ENCODE assay signal across 8 cellular contexts in the genomic region with DNA sequence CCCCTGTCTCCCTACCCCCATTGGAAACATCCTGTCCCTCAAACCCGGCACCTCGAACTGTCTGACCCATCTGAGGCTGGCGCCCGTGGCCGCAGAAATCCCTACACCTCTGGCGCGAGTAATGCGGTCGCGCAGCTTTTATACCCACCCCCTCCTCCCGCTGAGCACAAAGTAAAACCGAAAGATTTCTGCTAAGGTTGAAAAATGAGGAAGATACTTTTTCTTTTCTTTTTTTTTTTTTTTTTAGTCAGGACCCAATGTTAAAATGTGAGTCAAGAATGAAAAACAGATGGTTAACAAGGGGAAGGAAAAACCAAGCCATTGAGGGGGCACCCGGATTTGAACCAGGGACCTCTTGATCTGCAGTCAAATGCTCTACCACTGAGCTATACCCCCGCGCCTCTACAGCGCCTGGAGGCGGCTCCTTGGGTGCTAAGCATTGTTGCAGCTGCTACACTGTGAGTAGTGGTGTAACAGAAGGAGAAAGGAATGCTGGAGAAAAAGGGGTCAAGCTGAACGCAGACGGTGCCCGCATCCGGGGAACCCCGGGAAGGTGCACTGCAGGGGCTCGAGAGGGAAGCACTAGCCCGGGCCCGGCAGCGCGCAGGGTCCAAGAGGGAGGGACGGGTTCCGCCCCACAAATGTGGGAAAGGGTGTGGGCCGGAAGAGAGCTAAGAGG. TPM values are rescaled to one million over a fixed set of nuclear protein-coding genes. Genes with fewer than 3 reads are reported as not detected.
A peak's percentile ranks its signal among the peaks of the same experiment; 100 is the strongest.
DNase-seq lines count a peak whose midpoint lies in the region; ATAC-seq and TF ChIP-seq lines count a peak whose summit lies in the region.

No MANE protein-coding gene starts in this region.

- H3K36me3 ChIP-seq in uterus, result no peaks in the 10 kb centered on the region

- H3K9me3 ChIP-seq in uterus, result no peaks in the 10 kb centered on the region

- H3K36me3 Mint-ChIP-seq in T-helper 1 cell treated with Interleukin-12 subunit alpha and Interleukin-12 subunit beta and Interleukin-4 antibody, amounts not matched to agents 30 μg/mL and 1 μg/mL, for 36 hours (ENCODE audit: low read depth), result peaks cover 10% of the 10 kb centered on the region

- peaks cover 12 to 22% of the 10 kb centered on the region in 2 donors for H3K4me1 ChIP-seq in uterus

- H3K27ac Mint-ChIP-seq in T-helper 1 cell treated with Interleukin-12 subunit alpha and Interleukin-12 subunit beta and Interleukin-4 antibody, amounts not matched to agents 30 μg/mL and 1 μg/mL, for 36 hours, result peak overlapping the region; percentile 96

- H3K4me3 Mint-ChIP-seq in T-helper 1 cell treated with Interleukin-12 subunit alpha and Interleukin-12 subunit beta and Interleukin-4 antibody, amounts not matched to agents 30 μg/mL and 1 μg/mL, for 36 hours, result peak overlapping the region; percentile 95

- no peaks in the 10 kb centered on the region for H3K9me3 Mint-ChIP-seq in T-helper 1 cell treated with Interleukin-12 subunit alpha and Interleukin-12 subunit beta and Interleukin-4 antibody, amounts not matched to agents 30 μg/mL and 1 μg/mL, for 36 hours

- peak overlapping the region; percentile 84 to 95 for H3K4me3 ChIP-seq in uterus

- peak in 1 of 2 donors; percentile 31 for TF ChIP-seq POLR2A in uterus (IDR thresholded peaks at IDR 0.05)

- H3K27me3 Mint-ChIP-seq in T-helper 1 cell treated with Interleukin-12 subunit alpha and Interleukin-12 subunit beta and Interleukin-4 antibody, amounts not matched to agents 30 μg/mL and 1 μg/mL, for 36 hours (ENCODE audit: low read depth), result peaks cover 4% of the 10 kb centered on the region

- H3K27me3 ChIP-seq in uterus, result no peaks in the 10 kb centered on the region

- ATAC-seq in HG02759 (IDR thresholded peaks at IDR 0.05; ENCODE audit: unreplicated experiment), result peak; percentile 48
- peak; percentile 76 for ATAC-seq in left ventricle myocardium superior

- peaks cover 41% of the 10 kb centered on the region for H3K4me1 Mint-ChIP-seq in T-helper 1 cell treated with Interleukin-12 subunit alpha and Interleukin-12 subunit beta and Interleukin-4 antibody, amounts not matched to agents 30 μg/mL and 1 μg/mL, for 36 hours (ENCODE audit: low read depth)

- DNase-seq in NCI-H1436 treated with DMSO at 0.1 percent for 48 hours (lab: John Stamatoyannopoulos, UW), result peak; percentile 58
- peak; percentile 58 to 94 (median 82) for DNase-seq in amygdala (lab: John Stamatoyannopoulos, UW)
- DNase-seq in left ventricle myocardium superior, result peak; percentile 89
- DNase-seq in pulmonary artery endothelial cell (ENCODE audit: low read depth, low spot score), result peak; percentile 55
- peak; percentile 94 to 95 for DNase-seq in uterus

- peak overlapping the region; percentile 96 to 98 for H3K27ac ChIP-seq in uterus

- TF ChIP-seq CTCF in GM12874 (IDR thresholded peaks at IDR 0.05; ENCODE audit: insufficient read depth, low read depth, low read length), result 0 out of 2 replicates have a peak, but pooled peaks have one; percentile 26
- TF ChIP-seq CTCF in uterus (IDR thresholded peaks at IDR 0.05), result peak; percentile 23 to 36 (median 25)

- intact Hi-C loops in left ventricle myocardium superior (cut with micrococcal nuclease) (no loop called here), uterus (cut with DNase I; ENCODE audit: low total_unique reads) (no loop called here)

RNA-seq across cellular contexts. Expression of gene LASP1, which starts 0.8 kb away (rescaled TPM):
- total RNA-seq in left ventricle myocardium superior (28.4 TPM), pulmonary artery endothelial cell (101 and 109 TPM in 2 replicates), uterus (100 to 1,000 TPM in 1 of 4 donors, 10 to 100 TPM in 3; 21.2 to 119 (median 58.2) TPM)

RNA-seq across cellular contexts. Expression of gene RPL23, which starts 15.6 kb away (rescaled TPM):
- 799 TPM for total RNA-seq in left ventricle myocardium superior
- total RNA-seq in pulmonary artery endothelial cell, result 1,269 and 1,824 TPM in 2 replicates
- 1,000 to 10,000 TPM; 1,418 to 5,044 (median 2,630) TPM for total RNA-seq in uterus

RNA-seq across cellular contexts. Expression of gene CWC25, which starts 44.0 kb away (rescaled TPM):
- total RNA-seq in left ventricle myocardium superior, result 10.0 TPM
- 11.3 and 14.4 TPM in 2 replicates for total RNA-seq in pulmonary artery endothelial cell
- total RNA-seq in uterus, result 10 to 100 TPM in 3 of 4 donors, 1 to 10 TPM in 1; 9.1 to 26.2 (median 18.1) TPM

Comparison
In these comparisons a context has a peak if more than half of its experiments do, and no peak if none do; other contexts are left out.
1. Peak in every context shown above with its lines: DNase-seq, ATAC-seq, H3K4me3 ChIP-seq and H3K27ac ChIP-seq.